1 cellular context compared by ENCODE assay signal in genomic region chr1:16677552-16678423, GRCh38.
TF ChIP-seq lines count a peak whose summit lies in the region.

No MANE protein-coding gene starts in this region.

TF ChIP-seq in HepG2, 621 proteins besides CTCF, POLR2A, EP300 and RAD21 (continued from another document):
- TF ChIP-seq, protein P1, sequence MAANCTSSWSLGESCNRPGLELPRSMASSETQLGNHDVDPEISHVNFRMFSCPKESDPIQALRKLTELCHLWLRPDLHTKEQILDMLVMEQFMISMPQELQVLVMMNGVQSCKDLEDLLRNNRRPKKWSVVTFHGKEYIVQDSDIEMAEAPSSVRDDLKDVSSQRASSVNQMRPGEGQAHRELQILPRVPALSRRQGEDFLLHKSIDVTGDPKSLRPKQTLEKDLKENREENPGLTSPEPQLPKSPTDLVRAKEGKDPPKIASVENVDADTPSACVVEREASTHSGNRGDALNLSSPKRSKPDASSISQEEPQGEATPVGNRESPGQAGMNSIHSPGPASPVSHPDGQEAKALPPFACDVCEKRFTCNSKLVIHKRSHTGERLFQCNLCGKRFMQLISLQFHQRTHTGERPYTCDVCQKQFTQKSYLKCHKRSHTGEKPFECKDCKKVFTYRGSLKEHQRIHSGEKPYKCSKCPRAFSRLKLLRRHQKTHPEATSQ (CRISPR knock-in tag; IDR thresholded peaks at IDR 0.05; ENCODE audit: borderline replicate concordance), result no peak
- TF ChIP-seq NAIF1 (CRISPR knock-in tag; IDR thresholded peaks at IDR 0.05; ENCODE audit: borderline replicate concordance), result 0 out of 2 replicates have a peak, but pooled peaks have one; percentile 58
- no peak for TF ChIP-seq TBX3 (IDR thresholded peaks at IDR 0.05; ENCODE audit: borderline replicate concordance)
- no peak for TF ChIP-seq TEAD2 (CRISPR knock-in tag; IDR thresholded peaks at IDR 0.05)
- TF ChIP-seq, protein P2, sequence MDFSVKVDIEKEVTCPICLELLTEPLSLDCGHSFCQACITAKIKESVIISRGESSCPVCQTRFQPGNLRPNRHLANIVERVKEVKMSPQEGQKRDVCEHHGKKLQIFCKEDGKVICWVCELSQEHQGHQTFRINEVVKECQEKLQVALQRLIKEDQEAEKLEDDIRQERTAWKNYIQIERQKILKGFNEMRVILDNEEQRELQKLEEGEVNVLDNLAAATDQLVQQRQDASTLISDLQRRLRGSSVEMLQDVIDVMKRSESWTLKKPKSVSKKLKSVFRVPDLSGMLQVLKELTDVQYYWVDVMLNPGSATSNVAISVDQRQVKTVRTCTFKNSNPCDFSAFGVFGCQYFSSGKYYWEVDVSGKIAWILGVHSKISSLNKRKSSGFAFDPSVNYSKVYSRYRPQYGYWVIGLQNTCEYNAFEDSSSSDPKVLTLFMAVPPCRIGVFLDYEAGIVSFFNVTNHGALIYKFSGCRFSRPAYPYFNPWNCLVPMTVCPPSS (IDR thresholded peaks at IDR 0.05), result no peak
- TF ChIP-seq FOXA3 (CRISPR knock-in tag; IDR thresholded peaks at IDR 0.05), result peak; percentile 25; the same call in 1 of the 2 replicates
- TF ChIP-seq ZFP1 (CRISPR knock-in tag; IDR thresholded peaks at IDR 0.05), result 0 out of 2 replicates have a peak, but pooled peaks have one; percentile 38
- TF ChIP-seq ZFP82 (CRISPR knock-in tag; IDR thresholded peaks at IDR 0.05; ENCODE audit: borderline replicate concordance), result no peak
- no peak for TF ChIP-seq IKZF4 (CRISPR knock-in tag; IDR thresholded peaks at IDR 0.05; ENCODE audit: borderline replicate concordance, low read depth, not compliant biosample characterization)
- TF ChIP-seq FOXC1 (CRISPR knock-in tag; IDR thresholded peaks at IDR 0.05; ENCODE audit: borderline replicate concordance), result no peak
- TF ChIP-seq RBM39 (IDR thresholded peaks at IDR 0.05; ENCODE audit: low read depth, low read length, poor library complexity, severe bottlenecking), result no peak
